1 cellular context compared by ENCODE assay signal in genomic region chr7:19491821-19492452, GRCh38.
TF ChIP-seq lines count a peak whose summit lies in the region.

No MANE protein-coding gene starts in this region.

TF ChIP-seq in WTC11, 78 proteins besides CTCF, POLR2A, EP300 and RAD21 (continued from another document):
- no peak for TF ChIP-seq E2F4 (CRISPR knock-in tag; IDR thresholded peaks at IDR 0.05; ENCODE audit: borderline replicate concordance, low read depth)
